In the genomic region with DNA sequence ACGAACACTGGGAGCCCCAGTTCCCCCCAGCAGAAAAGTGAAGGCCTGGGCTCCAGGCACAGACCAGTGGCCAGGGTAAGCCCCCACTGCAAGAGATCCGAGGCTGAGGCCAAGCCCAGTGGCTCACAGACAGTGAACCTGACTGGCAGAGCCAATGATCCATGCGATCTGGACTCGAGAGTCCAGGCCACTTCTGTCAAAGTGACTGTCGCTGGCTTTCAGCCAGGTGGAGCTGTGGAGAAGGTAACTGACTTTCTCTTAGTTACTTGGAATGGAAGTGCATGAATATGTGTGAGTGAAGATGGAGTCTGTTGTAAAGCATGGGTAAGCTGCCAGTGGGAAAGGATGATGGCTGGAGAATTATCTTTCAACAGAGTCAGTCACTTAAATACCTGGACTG, we compare ENCODE assay signal across 1 cellular context.
TF ChIP-seq lines count a peak whose summit lies in the region.

No MANE protein-coding gene starts in this region.

TF ChIP-seq in GM23338, 12 proteins besides CTCF, POLR2A, EP300 and RAD21:
- TF ChIP-seq, protein P1, sequence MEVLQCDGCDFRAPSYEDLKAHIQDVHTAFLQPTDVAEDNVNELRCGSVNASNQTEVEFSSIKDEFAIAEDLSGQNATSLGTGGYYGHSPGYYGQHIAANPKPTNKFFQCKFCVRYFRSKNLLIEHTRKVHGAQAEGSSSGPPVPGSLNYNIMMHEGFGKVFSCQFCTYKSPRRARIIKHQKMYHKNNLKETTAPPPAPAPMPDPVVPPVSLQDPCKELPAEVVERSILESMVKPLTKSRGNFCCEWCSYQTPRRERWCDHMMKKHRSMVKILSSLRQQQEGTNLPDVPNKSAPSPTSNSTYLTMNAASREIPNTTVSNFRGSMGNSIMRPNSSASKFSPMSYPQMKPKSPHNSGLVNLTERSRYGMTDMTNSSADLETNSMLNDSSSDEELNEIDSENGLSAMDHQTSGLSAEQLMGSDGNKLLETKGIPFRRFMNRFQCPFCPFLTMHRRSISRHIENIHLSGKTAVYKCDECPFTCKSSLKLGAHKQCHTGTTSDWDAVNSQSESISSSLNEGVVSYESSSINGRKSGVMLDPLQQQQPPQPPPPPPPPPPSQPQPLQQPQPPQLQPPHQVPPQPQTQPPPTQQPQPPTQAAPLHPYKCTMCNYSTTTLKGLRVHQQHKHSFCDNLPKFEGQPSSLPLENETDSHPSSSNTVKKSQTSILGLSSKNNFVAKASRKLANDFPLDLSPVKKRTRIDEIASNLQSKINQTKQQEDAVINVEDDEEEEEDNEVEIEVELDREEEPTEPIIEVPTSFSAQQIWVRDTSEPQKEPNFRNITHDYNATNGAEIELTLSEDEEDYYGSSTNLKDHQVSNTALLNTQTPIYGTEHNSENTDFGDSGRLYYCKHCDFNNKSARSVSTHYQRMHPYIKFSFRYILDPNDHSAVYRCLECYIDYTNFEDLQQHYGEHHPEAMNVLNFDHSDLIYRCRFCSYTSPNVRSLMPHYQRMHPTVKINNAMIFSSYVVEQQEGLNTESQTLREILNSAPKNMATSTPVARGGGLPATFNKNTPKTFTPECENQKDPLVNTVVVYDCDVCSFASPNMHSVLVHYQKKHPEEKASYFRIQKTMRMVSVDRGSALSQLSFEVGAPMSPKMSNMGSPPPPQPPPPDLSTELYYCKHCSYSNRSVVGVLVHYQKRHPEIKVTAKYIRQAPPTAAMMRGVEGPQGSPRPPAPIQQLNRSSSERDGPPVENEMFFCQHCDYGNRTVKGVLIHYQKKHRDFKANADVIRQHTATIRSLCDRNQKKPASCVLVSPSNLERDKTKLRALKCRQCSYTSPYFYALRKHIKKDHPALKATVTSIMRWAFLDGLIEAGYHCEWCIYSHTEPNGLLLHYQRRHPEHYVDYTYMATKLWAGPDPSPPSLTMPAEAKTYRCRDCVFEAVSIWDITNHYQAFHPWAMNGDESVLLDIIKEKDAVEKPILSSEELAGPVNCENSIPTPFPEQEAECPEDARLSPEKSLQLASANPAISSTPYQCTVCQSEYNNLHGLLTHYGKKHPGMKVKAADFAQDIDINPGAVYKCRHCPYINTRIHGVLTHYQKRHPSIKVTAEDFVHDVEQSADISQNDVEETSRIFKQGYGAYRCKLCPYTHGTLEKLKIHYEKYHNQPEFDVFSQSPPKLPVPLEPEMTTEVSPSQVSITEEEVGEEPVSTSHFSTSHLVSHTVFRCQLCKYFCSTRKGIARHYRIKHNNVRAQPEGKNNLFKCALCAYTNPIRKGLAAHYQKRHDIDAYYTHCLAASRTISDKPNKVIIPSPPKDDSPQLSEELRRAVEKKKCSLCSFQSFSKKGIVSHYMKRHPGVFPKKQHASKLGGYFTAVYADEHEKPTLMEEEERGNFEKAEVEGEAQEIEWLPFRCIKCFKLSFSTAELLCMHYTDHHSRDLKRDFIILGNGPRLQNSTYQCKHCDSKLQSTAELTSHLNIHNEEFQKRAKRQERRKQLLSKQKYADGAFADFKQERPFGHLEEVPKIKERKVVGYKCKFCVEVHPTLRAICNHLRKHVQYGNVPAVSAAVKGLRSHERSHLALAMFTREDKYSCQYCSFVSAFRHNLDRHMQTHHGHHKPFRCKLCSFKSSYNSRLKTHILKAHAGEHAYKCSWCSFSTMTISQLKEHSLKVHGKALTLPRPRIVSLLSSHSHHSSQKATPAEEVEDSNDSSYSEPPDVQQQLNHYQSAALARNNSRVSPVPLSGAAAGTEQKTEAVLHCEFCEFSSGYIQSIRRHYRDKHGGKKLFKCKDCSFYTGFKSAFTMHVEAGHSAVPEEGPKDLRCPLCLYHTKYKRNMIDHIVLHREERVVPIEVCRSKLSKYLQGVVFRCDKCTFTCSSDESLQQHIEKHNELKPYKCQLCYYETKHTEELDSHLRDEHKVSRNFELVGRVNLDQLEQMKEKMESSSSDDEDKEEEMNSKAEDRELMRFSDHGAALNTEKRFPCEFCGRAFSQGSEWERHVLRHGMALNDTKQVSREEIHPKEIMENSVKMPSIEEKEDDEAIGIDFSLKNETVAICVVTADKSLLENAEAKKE (CRISPR knock-in tag; IDR thresholded peaks at IDR 0.05): no peak
- TF ChIP-seq ZNF331 (CRISPR knock-in tag; IDR thresholded peaks at IDR 0.05; ENCODE audit: low read depth) (no peak), STAT1 (IDR thresholded peaks at IDR 0.05; ENCODE audit: unreplicated experiment) (no peak), CREB1 (CRISPR knock-in tag; IDR thresholded peaks at IDR 0.05; ENCODE audit: low read depth) (no peak), POLR2AphosphoS5 (IDR thresholded peaks at IDR 0.05; ENCODE audit: low read depth) (no peak)
- TF ChIP-seq, protein P2, sequence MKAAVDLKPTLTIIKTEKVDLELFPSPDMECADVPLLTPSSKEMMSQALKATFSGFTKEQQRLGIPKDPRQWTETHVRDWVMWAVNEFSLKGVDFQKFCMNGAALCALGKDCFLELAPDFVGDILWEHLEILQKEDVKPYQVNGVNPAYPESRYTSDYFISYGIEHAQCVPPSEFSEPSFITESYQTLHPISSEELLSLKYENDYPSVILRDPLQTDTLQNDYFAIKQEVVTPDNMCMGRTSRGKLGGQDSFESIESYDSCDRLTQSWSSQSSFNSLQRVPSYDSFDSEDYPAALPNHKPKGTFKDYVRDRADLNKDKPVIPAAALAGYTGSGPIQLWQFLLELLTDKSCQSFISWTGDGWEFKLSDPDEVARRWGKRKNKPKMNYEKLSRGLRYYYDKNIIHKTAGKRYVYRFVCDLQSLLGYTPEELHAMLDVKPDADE (IDR thresholded peaks at IDR 0.05): no peak
